In the genomic region with DNA sequence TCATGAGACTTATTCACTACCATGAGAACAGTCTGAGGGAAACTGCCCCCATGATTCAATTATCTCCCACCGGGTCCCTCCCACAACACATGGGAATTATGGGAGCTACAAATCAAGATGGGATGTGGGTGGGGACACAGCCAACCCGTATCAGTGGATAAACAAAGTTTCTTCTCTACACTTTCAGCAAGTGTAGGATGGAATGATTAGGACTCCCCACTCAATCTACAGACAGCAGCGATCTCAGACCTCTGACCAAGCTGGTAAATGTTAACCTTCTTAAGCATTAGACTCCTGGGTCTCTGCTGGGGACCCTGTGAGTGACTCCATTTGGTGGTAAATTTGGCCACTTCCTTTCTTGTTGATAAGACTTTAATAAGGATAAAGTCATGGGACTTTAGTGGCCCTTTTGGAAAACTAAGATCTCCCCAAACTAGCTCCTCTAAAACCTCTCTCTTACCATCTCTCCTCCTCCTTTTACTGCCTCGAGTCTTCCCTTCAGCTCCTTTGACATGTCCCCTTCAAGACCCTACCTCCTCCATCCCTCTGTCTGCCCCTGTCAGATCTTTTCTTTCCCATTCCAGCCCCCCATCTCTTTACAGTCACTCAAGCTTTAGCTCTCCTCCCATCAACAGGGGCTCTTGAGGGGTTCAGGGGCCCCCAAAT, we compare ENCODE assay signal across 20 cellular contexts.
"Had no signal": no experiment of that assay in that cellular context is flagged by ENCODE, and none has a peak within 500 bp of the region (broad histone marks: within the 10 kb centered on the region; RNA-seq: fewer than 3 reads in every experiment).

No MANE protein-coding gene starts in this region.

- H3K27me3 Mint-ChIP-seq: type B pancreatic cell had no signal

- H3K9me3 ChIP-seq: neutrophil, stomach, thoracic aorta, uterus had no signal

- H3K27ac Mint-ChIP-seq: endodermal cell; immature natural killer cell; naive thymus-derived CD4-positive, alpha-beta T cell; nephron progenitor cell; type B pancreatic cell had no signal

- DNase-seq: effector CD4-positive, alpha-beta T cell; endodermal cell; erythroblast; foreskin keratinocyte; immature natural killer cell; left colon; left ventricle myocardium superior; naive thymus-derived CD4-positive, alpha-beta T cell; nephron progenitor cell; stimulated activated CD4-positive, alpha-beta T cell treated with anti-CD3 and anti-CD28 coated beads, Interleukin-2, amount 100 ng/mL, for 24 hours; stimulated activated naive CD4-positive, alpha-beta T cell; stomach; substantia nigra; uterus had no signal

- H3K36me3 ChIP-seq: neutrophil, stomach, thoracic aorta, uterus had no signal

- FAIRE-seq: endothelial cell of umbilical vein had no signal

- H3K9me3 Mint-ChIP-seq: immature natural killer cell; naive thymus-derived CD4-positive, alpha-beta T cell had no signal

- H3K4me1 ChIP-seq: stomach, uterus had no signal

- H3K4me3 ChIP-seq: coronary artery, stomach, thoracic aorta, uterus had no signal

- H3K27ac ChIP-seq: coronary artery, foreskin keratinocyte, neutrophil, stomach, thoracic aorta, uterus had no signal

- H3K4me3 Mint-ChIP-seq: endodermal cell; immature natural killer cell; naive thymus-derived CD4-positive, alpha-beta T cell; nephron progenitor cell; type B pancreatic cell had no signal

- H3K36me3 Mint-ChIP-seq: naive thymus-derived CD4-positive, alpha-beta T cell; type B pancreatic cell had no signal

- H3K27me3 ChIP-seq: foreskin keratinocyte, neutrophil, stomach, uterus had no signal

- ATAC-seq: foreskin keratinocyte; left colon; left ventricle myocardium superior; naive thymus-derived CD4-positive, alpha-beta T cell; sciatic nerve had no signal

- H3K4me1 Mint-ChIP-seq: endodermal cell; immature natural killer cell; naive thymus-derived CD4-positive, alpha-beta T cell; nephron progenitor cell had no signal
